16 cellular contexts compared by ENCODE assay signal in genomic region chr6:32369678-32370077, GRCh38. TPM values are rescaled to one million over a fixed set of nuclear protein-coding genes. Genes with fewer than 3 reads are reported as not detected.
DNase-seq lines count a peak whose midpoint lies in the region; ATAC-seq lines count a peak whose summit lies in the region.
"Had no signal": no experiment of that assay in that cellular context is flagged by ENCODE, and none has a peak within 500 bp of the region (broad histone marks: within the 10 kb centered on the region; RNA-seq: fewer than 3 reads in every experiment).

No MANE protein-coding gene starts in this region.

- H3K4me3 ChIP-seq in adipocyte (ENCODE audit: low read length) (no peak overlapping the region), mesendoderm (ENCODE audit: low read length) (no peak overlapping the region)
- H3K4me3 ChIP-seq: K562, left ventricle myocardium inferior had no signal

- DNase-seq in AG08396 (ENCODE audit: low spot score) (peak; percentile 53), H4 (ENCODE audit: low spot score) (peak; percentile 52), adipocyte (ENCODE audit: low read depth) (peak; percentile 22), iris pigment epithelial cell (ENCODE audit: low read depth) (peak; percentile 90), mesendoderm (no peak), NCI-H2227 (lab: John Stamatoyannopoulos, UW; ENCODE audit: unreplicated experiment) (no peak), C1 segment of cervical spinal cord (lab: John Stamatoyannopoulos, UW) (no peak)
- DNase-seq: activated naive CD8-positive, alpha-beta T cell treated with anti-CD3 and anti-CD28 coated beads, Interleukin-2, amount 10 ng/mL, durations not matched to agents 7 days and 5 days; DMS153; left ventricle myocardium inferior; NCI-H345; SIG-M5 had no signal

- H3K36me3 ChIP-seq in adipocyte (ENCODE audit: control insufficient read depth, insufficient read depth, low read length, severe bottlenecking), result no peaks in the 10 kb centered on the region
- H3K36me3 ChIP-seq in mesendoderm (ENCODE audit: control insufficient read depth, insufficient read depth, low read length), result no peaks in the 10 kb centered on the region
- H3K36me3 ChIP-seq: left ventricle myocardium inferior, neutrophil had no signal

- no peak overlapping the region for H4K5ac ChIP-seq in mesendoderm (ENCODE audit: low read length)

- H3K23ac ChIP-seq in mesendoderm (ENCODE audit: low read length), result no peak overlapping the region

- H3K79me2 ChIP-seq in mesendoderm (ENCODE audit: control insufficient read depth, insufficient read depth, low read length), result no peaks in the 10 kb centered on the region

- H2BK5ac ChIP-seq in mesendoderm (ENCODE audit: low read length), result no peak overlapping the region

- H3K79me1 ChIP-seq in mesendoderm (ENCODE audit: low read length), result no peaks in the 10 kb centered on the region

- no peaks in the 10 kb centered on the region for H3K9me3 ChIP-seq in adipocyte (ENCODE audit: control insufficient read depth, low read length)
- H3K9me3 ChIP-seq: left ventricle myocardium inferior, neutrophil had no signal

- H3K4me2 ChIP-seq in mesendoderm (ENCODE audit: low read length), result no peak overlapping the region

- no peak overlapping the region for H3K18ac ChIP-seq in mesendoderm (ENCODE audit: low read length)

- H2BK15ac ChIP-seq in mesendoderm (replicated peaks; ENCODE audit: low read depth), result no peak overlapping the region

- ATAC-seq in HG03135 (IDR thresholded peaks at IDR 0.05; ENCODE audit: unreplicated experiment), result no peak
- ATAC-seq: activated CD4-positive, CD25-positive, alpha-beta regulatory T cell treated with anti-CD3 and anti-CD28 coated beads, Interleukin-2, amount 50 U/mL, for 24 hours; K562 had no signal

- no peak overlapping the region for H3K4ac ChIP-seq in mesendoderm (ENCODE audit: low read depth, low read length)

- WGBS in mesendoderm (ENCODE audit: extremely low coverage, insufficient coverage, low lambda C conversion rate), result no CpG with 5 or more reads among the region's 2 CpGs

- no peak overlapping the region for H2AK5ac ChIP-seq in mesendoderm (ENCODE audit: low read length)

- H3K27ac ChIP-seq in mesendoderm (ENCODE audit: low read depth, low read length), result no peak overlapping the region
- H3K27ac ChIP-seq: left ventricle myocardium inferior, neutrophil had no signal

- H3K9ac ChIP-seq in adipocyte (ENCODE audit: low read length), result no peak overlapping the region
- H3K9ac ChIP-seq in mesendoderm (ENCODE audit: low read length), result no peak overlapping the region

- H3K56ac ChIP-seq in mesendoderm (ENCODE audit: low read length), result no peak overlapping the region

- H3K27me3 ChIP-seq in adipocyte (replicated peaks; ENCODE audit: control insufficient read depth, insufficient read depth, low read length), result no peaks in the 10 kb centered on the region
- H3K27me3 ChIP-seq in mesendoderm (ENCODE audit: insufficient read depth, low read length, poor library complexity), result no peaks in the 10 kb centered on the region

- H3K4me1 ChIP-seq in adipocyte (ENCODE audit: control insufficient read depth, insufficient read depth, low read length) (no peaks in the 10 kb centered on the region), mesendoderm (ENCODE audit: control insufficient read depth, low read depth, low read length) (no peaks in the 10 kb centered on the region)
- H3K4me1 ChIP-seq: left ventricle myocardium inferior had no signal

- H2BK120ac ChIP-seq in mesendoderm (ENCODE audit: low read depth, low read length), result no peak overlapping the region

- H4K8ac ChIP-seq in mesendoderm (ENCODE audit: low read depth, low read length), result no peak overlapping the region

RNA-seq across cellular contexts. Expression of gene TSBP1, which starts 2.0 kb away (rescaled TPM):
- total RNA-seq in H4 (2014; rRNA removed; shearing (Covaris generic)), result not detected in 2 replicates
- polyA plus RNA-seq in mesendoderm (2013, experiment 1 of 2), result not detected
- not detected for polyA plus RNA-seq in mesendoderm (2013, experiment 2 of 2)
- total RNA-seq: activated naive CD8-positive, alpha-beta T cell treated with anti-CD3 and anti-CD28 coated beads, Interleukin-2, amount 10 ng/mL, durations not matched to agents 7 days and 5 days; K562; left ventricle myocardium inferior had no signal
- polyA plus RNA-seq: K562 had no signal

RNA-seq across cellular contexts. Expression of gene BTNL2, which starts 37.3 kb away (rescaled TPM):
- total RNA-seq in H4 (2014; rRNA removed; shearing (Covaris generic)), result not detected in 2 replicates
- not detected for polyA plus RNA-seq in mesendoderm (2013, experiment 1 of 2)
- not detected for polyA plus RNA-seq in mesendoderm (2013, experiment 2 of 2)
- total RNA-seq: activated naive CD8-positive, alpha-beta T cell treated with anti-CD3 and anti-CD28 coated beads, Interleukin-2, amount 10 ng/mL, durations not matched to agents 7 days and 5 days; K562; left ventricle myocardium inferior had no signal
- polyA plus RNA-seq: K562 had no signal

Comparison
In these comparisons a context has a peak if more than half of its experiments do, and no peak if none do; other contexts are left out.
1. DNase-seq: peak in AG08396 (single experiment), H4 (single experiment), adipocyte (single experiment) and iris pigment epithelial cell (single experiment); none in mesendoderm (single experiment), NCI-H2227 (single experiment) and C1 segment of cervical spinal cord (0 of 14).